ENCODE assay signal across 1 cellular context in the genomic region with DNA sequence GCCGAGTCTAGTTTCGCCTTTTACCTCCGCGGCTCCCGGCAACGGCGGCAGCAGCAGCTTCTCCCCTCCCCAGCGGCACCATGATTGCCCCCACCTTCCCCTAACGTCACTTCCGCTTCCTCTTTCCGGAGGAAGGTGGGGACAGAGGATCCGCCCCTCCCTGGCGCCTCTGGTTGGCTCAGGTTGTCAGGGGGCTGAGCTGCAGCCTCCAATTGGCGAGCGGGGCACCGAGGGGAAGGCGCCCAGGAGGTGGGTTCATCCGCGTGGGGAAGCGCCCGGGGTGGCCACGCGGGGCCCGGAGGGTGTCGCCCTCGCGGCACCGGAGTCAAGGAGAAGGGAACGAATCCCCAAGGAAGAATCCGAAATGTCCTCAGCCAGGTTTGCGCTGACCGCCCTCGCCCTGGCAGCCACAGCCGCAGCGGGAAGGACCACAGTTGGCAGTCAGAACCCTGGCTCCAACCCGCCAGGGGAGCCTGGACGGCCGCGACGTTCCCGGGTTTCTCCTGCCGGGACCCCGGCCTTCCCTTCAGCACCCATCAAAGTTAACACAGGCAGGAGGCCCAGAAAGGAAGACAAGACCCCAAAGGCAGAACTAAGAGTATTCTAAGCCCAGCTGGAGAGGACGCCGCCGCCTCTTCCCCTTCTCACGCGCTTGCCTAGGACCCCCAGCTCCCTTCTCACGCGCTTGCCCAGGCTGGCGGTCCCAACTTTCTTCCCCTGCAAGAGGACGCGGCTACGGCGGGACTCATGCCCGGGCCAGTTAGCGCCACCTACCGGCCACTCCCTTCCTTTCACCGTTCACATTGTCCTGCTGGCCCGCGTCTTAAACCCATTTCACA.
TF ChIP-seq lines count a peak whose summit lies in the region.

TSS of gene MTF1 (minus strand) at position 86 of the 839 bp plus-strand sequence. CDS start 1,934 bp downstream, outside the sequence.

TF ChIP-seq in K562, 482 proteins besides CTCF, POLR2A, EP300 and RAD21 (continued from another document and continues in another):
- TF ChIP-seq REST (CRISPR knock-in tag; IDR thresholded peaks at IDR 0.05; ENCODE audit: low read depth) (peak; percentile 86), CCNT2 (IDR thresholded peaks at IDR 0.05; ENCODE audit: borderline replicate concordance, extremely low read depth, insufficient read length, low read depth, low read length) (peak; percentile 64), FIP1L1 (IDR thresholded peaks at IDR 0.05; ENCODE audit: low read depth, low read length, poor library complexity, severe bottlenecking) (peak; percentile 93), CTCFL (IDR thresholded peaks at IDR 0.05; ENCODE audit: borderline replicate concordance, insufficient read depth, low read depth, low read length, poor library complexity, severe bottlenecking) (peak; percentile 87), ETV1 (tag; conservative IDR thresholded peaks at IDR 0.05; ENCODE audit: low read depth) (peak; percentile 81), ETS2 (tag; IDR thresholded peaks at IDR 0.05; ENCODE audit: borderline replicate concordance, poor library complexity, severe bottlenecking) (no peak), RREB1 (CRISPR knock-in tag; IDR thresholded peaks at IDR 0.05) (peak; percentile 22; the same call in 1 of the 2 replicates), TEAD1 (CRISPR knock-in tag; IDR thresholded peaks at IDR 0.05) (peak in 1 of 2 experiments; percentile 71; a peak in 1 of 4 replicates), NFE2 (IDR thresholded peaks at IDR 0.05; ENCODE audit: low read depth) (no peak), LEF1 (IDR thresholded peaks at IDR 0.05) (no peak), ADNP (tag; IDR thresholded peaks at IDR 0.05) (no peak), STAT5B (CRISPR knock-in tag; IDR thresholded peaks at IDR 0.05) (no peak), XRCC5 (IDR thresholded peaks at IDR 0.05; ENCODE audit: low read depth, low read length) (peak; percentile 98), CSDE1 (IDR thresholded peaks at IDR 0.05) (peak in 1 of 2 experiments; percentile 25; a peak in 1 of 4 replicates), SREBF1 (IDR thresholded peaks at IDR 0.05; ENCODE audit: borderline replicate concordance, low read depth, low read length) (no peak), TFAM (CRISPR knock-in tag; conservative IDR thresholded peaks at IDR 0.05) (no peak), KHSRP (IDR thresholded peaks at IDR 0.05) (no peak), HEY1 (CRISPR knock-in tag; IDR thresholded peaks at IDR 0.05; ENCODE audit: borderline replicate concordance) (peak; percentile 87; the same call in 1 of the 2 replicates), NONO (IDR thresholded peaks at IDR 0.05; ENCODE audit: low read depth in 2 of 2, low read length in 1 of 2) (peak in 1 of 2 experiments; percentile 43; a peak in 2 of 4 replicates), SMARCC2 (IDR thresholded peaks at IDR 0.05; ENCODE audit: low read depth) (no peak), ZNF239 (CRISPR knock-in tag; IDR thresholded peaks at IDR 0.05) (no peak), FOXJ3 (CRISPR knock-in tag; IDR thresholded peaks at IDR 0.05) (no peak), CBX2 (IDR thresholded peaks at IDR 0.05; ENCODE audit: insufficient read depth, low read length, poor library complexity, severe bottlenecking) (no peak), XRCC3 (IDR thresholded peaks at IDR 0.05) (no peak), PRMT5 (CRISPR knock-in tag; IDR thresholded peaks at IDR 0.05) (no peak), SUPT5H (IDR thresholded peaks at IDR 0.05) (peak; percentile 96), FOXJ2 (tag; IDR thresholded peaks at IDR 0.05) (no peak), ZNF764 (CRISPR knock-in tag; IDR thresholded peaks at IDR 0.05; ENCODE audit: low read depth) (0 out of 2 replicates have a peak, but pooled peaks have one; percentile 39), PHB (CRISPR knock-in tag; IDR thresholded peaks at IDR 0.05) (peak; percentile 33; the same call in 1 of the 2 replicates), ILF3 (IDR thresholded peaks at IDR 0.05; ENCODE audit: borderline replicate concordance) (peak; percentile 84; the same call in 1 of the 2 replicates), ZC3H8 (IDR thresholded peaks at IDR 0.05) (no peak), SMAD1 (IDR thresholded peaks at IDR 0.05; ENCODE audit: low read depth, low read length, partially characterized antibody) (no peak), NR4A1 (CRISPR knock-in tag; IDR thresholded peaks at IDR 0.05) (peak; percentile 78; the same call in 1 of the 2 replicates), NR4A1 (tag; IDR thresholded peaks at IDR 0.05) (no peak), KLF13 (tag; IDR thresholded peaks at IDR 0.05; ENCODE audit: borderline replicate concordance, low read depth) (no peak)
- TF ChIP-seq, protein P1, sequence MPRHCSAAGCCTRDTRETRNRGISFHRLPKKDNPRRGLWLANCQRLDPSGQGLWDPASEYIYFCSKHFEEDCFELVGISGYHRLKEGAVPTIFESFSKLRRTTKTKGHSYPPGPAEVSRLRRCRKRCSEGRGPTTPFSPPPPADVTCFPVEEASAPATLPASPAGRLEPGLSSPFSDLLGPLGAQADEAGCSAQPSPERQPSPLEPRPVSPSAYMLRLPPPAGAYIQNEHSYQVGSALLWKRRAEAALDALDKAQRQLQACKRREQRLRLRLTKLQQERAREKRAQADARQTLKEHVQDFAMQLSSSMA (CRISPR knock-in tag; IDR thresholded peaks at IDR 0.05): 0 out of 2 replicates have a peak, but pooled peaks have one; percentile 66
- TF ChIP-seq, protein P2, sequence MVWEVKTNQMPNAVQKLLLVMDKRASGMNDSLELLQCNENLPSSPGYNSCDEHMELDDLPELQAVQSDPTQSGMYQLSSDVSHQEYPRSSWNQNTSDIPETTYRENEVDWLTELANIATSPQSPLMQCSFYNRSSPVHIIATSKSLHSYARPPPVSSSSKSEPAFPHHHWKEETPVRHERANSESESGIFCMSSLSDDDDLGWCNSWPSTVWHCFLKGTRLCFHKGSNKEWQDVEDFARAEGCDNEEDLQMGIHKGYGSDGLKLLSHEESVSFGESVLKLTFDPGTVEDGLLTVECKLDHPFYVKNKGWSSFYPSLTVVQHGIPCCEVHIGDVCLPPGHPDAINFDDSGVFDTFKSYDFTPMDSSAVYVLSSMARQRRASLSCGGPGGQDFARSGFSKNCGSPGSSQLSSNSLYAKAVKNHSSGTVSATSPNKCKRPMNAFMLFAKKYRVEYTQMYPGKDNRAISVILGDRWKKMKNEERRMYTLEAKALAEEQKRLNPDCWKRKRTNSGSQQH (CRISPR knock-in tag; IDR thresholded peaks at IDR 0.05): 0 out of 2 replicates have a peak, but pooled peaks have one; percentile 27
- TF ChIP-seq, protein P3, sequence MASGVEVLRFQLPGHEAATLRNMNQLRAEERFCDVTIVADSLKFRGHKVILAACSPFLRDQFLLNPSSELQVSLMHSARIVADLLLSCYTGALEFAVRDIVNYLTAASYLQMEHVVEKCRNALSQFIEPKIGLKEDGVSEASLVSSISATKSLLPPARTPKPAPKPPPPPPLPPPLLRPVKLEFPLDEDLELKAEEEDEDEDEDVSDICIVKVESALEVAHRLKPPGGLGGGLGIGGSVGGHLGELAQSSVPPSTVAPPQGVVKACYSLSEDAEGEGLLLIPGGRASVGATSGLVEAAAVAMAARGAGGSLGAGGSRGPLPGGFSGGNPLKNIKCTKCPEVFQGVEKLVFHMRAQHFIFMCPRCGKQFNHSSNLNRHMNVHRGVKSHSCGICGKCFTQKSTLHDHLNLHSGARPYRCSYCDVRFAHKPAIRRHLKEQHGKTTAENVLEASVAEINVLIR (CRISPR knock-in tag; IDR thresholded peaks at IDR 0.05): peak; percentile 93
- TF ChIP-seq, protein P4, sequence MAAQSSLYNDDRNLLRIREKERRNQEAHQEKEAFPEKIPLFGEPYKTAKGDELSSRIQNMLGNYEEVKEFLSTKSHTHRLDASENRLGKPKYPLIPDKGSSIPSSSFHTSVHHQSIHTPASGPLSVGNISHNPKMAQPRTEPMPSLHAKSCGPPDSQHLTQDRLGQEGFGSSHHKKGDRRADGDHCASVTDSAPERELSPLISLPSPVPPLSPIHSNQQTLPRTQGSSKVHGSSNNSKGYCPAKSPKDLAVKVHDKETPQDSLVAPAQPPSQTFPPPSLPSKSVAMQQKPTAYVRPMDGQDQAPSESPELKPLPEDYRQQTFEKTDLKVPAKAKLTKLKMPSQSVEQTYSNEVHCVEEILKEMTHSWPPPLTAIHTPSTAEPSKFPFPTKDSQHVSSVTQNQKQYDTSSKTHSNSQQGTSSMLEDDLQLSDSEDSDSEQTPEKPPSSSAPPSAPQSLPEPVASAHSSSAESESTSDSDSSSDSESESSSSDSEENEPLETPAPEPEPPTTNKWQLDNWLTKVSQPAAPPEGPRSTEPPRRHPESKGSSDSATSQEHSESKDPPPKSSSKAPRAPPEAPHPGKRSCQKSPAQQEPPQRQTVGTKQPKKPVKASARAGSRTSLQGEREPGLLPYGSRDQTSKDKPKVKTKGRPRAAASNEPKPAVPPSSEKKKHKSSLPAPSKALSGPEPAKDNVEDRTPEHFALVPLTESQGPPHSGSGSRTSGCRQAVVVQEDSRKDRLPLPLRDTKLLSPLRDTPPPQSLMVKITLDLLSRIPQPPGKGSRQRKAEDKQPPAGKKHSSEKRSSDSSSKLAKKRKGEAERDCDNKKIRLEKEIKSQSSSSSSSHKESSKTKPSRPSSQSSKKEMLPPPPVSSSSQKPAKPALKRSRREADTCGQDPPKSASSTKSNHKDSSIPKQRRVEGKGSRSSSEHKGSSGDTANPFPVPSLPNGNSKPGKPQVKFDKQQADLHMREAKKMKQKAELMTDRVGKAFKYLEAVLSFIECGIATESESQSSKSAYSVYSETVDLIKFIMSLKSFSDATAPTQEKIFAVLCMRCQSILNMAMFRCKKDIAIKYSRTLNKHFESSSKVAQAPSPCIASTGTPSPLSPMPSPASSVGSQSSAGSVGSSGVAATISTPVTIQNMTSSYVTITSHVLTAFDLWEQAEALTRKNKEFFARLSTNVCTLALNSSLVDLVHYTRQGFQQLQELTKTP (IDR thresholded peaks at IDR 0.05; ENCODE audit: low read depth in 1 of 2, partially characterized antibody in 2 of 2): peak in 1 of 2 experiments; percentile 51
